9 cellular contexts compared by ENCODE assay signal in the genomic region with DNA sequence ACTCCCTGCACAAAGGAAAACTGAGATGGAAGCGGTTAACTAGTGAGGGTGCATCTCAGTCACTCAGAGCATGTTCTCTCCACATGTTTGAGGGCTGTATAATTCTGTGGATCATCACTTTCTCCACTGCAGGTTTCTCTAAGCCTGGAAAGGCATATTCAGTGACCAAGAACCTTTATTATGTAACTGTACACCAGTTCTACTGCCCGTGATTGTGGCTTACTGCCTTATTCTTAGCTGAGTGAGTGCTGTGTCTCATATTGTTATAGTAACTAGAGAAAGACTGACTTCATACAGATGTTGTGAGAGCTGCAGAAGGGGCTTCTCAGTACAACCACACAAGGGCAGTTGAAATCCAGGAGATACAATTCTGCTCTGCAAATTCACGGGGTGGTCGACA.
"Had no signal": no experiment of that assay in that cellular context is flagged by ENCODE, and none has a peak within 500 bp of the region (broad histone marks: within the 10 kb centered on the region; RNA-seq: fewer than 3 reads in every experiment).

No MANE protein-coding gene starts in this region.

- H2AFZ ChIP-seq: GM23248 had no signal

- H3K4me3 Mint-ChIP-seq: HFFc6, IgD-negative memory B cell had no signal

- H3K27ac Mint-ChIP-seq: HFFc6, IgD-negative memory B cell had no signal

- H3K27me3 Mint-ChIP-seq: IgD-negative memory B cell had no signal

- ATAC-seq: HCT116, HepG2 had no signal

- H3K9ac ChIP-seq: GM23248 had no signal

- H3K36me3 ChIP-seq: HAP-1 had no signal

- DNase-seq: GM23248, GOT3, H7, HFFc6 had no signal

- FAIRE-seq: HepG2 had no signal

- H3K9me3 ChIP-seq: HAP-1 had no signal

- H3K4me1 Mint-ChIP-seq: IgD-negative memory B cell had no signal

- H3K4me1 ChIP-seq: HAP-1 had no signal

- H3K9me3 Mint-ChIP-seq: HFFc6, IgD-negative memory B cell had no signal

- H3K4me3 ChIP-seq: GM23248, HAP-1 had no signal

- H3K27ac ChIP-seq: GM23248, HL-60 had no signal
